27 cellular contexts compared by ENCODE assay signal in genomic region chr19:29418106-29418684, GRCh38.
DNase-seq lines count a peak whose midpoint lies in the region; TF ChIP-seq lines count a peak whose summit lies in the region.
"Had no signal": no experiment of that assay in that cellular context is flagged by ENCODE, and none has a peak within 500 bp of the region (broad histone marks: within the 10 kb centered on the region; RNA-seq: fewer than 3 reads in every experiment).

No MANE protein-coding gene starts in this region.

- WGBS in mesendoderm (ENCODE audit: extremely low coverage, insufficient coverage, low lambda C conversion rate), result no CpG with 5 or more reads among the region's 16 CpGs

- H3K27ac ChIP-seq in WERI-Rb-1 (no peak overlapping the region), mesendoderm (ENCODE audit: low read depth, low read length) (no peak overlapping the region)
- H3K27ac ChIP-seq: BLaER1 treated with 17β-estradiol and CSF1 and Interleukin-3, amounts not matched to agents 10 nM and 100 nM; GM23248; HL-60; SK-N-MC had no signal

- H3K27me3 ChIP-seq in WERI-Rb-1 (ENCODE audit: insufficient read depth, low read depth, severe bottlenecking) (peaks cover 85% of the 10 kb centered on the region), mesendoderm (ENCODE audit: insufficient read depth, low read length, poor library complexity) (no peaks in the 10 kb centered on the region)
- H3K27me3 ChIP-seq: BLaER1 treated with 17β-estradiol and CSF1 and Interleukin-3, amounts not matched to agents 10 nM and 100 nM had no signal

- no peak overlapping the region for H4K8ac ChIP-seq in mesendoderm (ENCODE audit: low read depth, low read length)

- H2AK5ac ChIP-seq in mesendoderm (ENCODE audit: low read length), result no peak overlapping the region

- no peak overlapping the region for H2BK15ac ChIP-seq in mesendoderm (replicated peaks; ENCODE audit: low read depth)

- no peak overlapping the region for H3K9ac ChIP-seq in mesendoderm (ENCODE audit: low read length)
- H3K9ac ChIP-seq: BLaER1 treated with 17β-estradiol and CSF1 and Interleukin-3, amounts not matched to agents 10 nM and 100 nM; GM23248 had no signal

- no peak overlapping the region for H3K18ac ChIP-seq in mesendoderm (ENCODE audit: low read length)

- no peak overlapping the region for H2BK120ac ChIP-seq in mesendoderm (ENCODE audit: low read depth, low read length)

- H3K23ac ChIP-seq in mesendoderm (ENCODE audit: low read length), result no peak overlapping the region

- no peaks in the 10 kb centered on the region for H3K9me3 ChIP-seq in WERI-Rb-1 (ENCODE audit: severe bottlenecking)
- H3K9me3 ChIP-seq: Caco-2, HAP-1 had no signal

- no peak overlapping the region for H4K5ac ChIP-seq in mesendoderm (ENCODE audit: low read length)

- H3K79me2 ChIP-seq in mesendoderm (ENCODE audit: control insufficient read depth, insufficient read depth, low read length), result no peaks in the 10 kb centered on the region

- TF ChIP-seq CTCF in WERI-Rb-1 (IDR thresholded peaks at IDR 0.05; ENCODE audit: low read depth, low read length), result no peak

- no peak overlapping the region for H2BK5ac ChIP-seq in mesendoderm (ENCODE audit: low read length)

- H3K79me1 ChIP-seq in mesendoderm (ENCODE audit: low read length), result no peaks in the 10 kb centered on the region

- no peaks in the 10 kb centered on the region for H3K4me1 ChIP-seq in mesendoderm (ENCODE audit: control insufficient read depth, low read depth, low read length)
- H3K4me1 ChIP-seq: Caco-2, HAP-1 had no signal

- no peak overlapping the region for H3K4ac ChIP-seq in mesendoderm (ENCODE audit: low read depth, low read length)

- H3K4me2 ChIP-seq in mesendoderm (ENCODE audit: low read length), result no peak overlapping the region
- H3K4me2 ChIP-seq: BLaER1 treated with 17β-estradiol and CSF1 and Interleukin-3, amounts not matched to agents 10 nM and 100 nM had no signal

- no peak overlapping the region for H3K4me3 ChIP-seq in WERI-Rb-1 (ENCODE audit: low read depth, low read length)
- no peak overlapping the region for H3K4me3 ChIP-seq in mesendoderm (ENCODE audit: low read length)
- H3K4me3 ChIP-seq: BLaER1 treated with 17β-estradiol and CSF1 and Interleukin-3, amounts not matched to agents 10 nM and 100 nM; GM23248; HAP-1; SK-N-MC had no signal

- H3K36me3 ChIP-seq in WERI-Rb-1 (no peaks in the 10 kb centered on the region), mesendoderm (ENCODE audit: control insufficient read depth, insufficient read depth, low read length) (no peaks in the 10 kb centered on the region)
- H3K36me3 ChIP-seq: BLaER1 treated with 17β-estradiol and CSF1 and Interleukin-3, amounts not matched to agents 10 nM and 100 nM; HAP-1 had no signal

- DNase-seq in NCI-H1092 treated with DMSO at 0.1 percent for 48 hours (lab: John Stamatoyannopoulos, UW) (peak; percentile 16), NCI-H1092 (lab: John Stamatoyannopoulos, UW) (no peak), NCI-H1694 treated with DMSO at 0.1 percent for 48 hours (lab: John Stamatoyannopoulos, UW) (peak; percentile 91), WERI-Rb-1 (peak; percentile 54), retina (peak; percentile 45), mesendoderm (no peak), NCI-H345 treated with DMSO at 0.1 percent for 48 hours (lab: John Stamatoyannopoulos, UW; ENCODE audit: unreplicated experiment) (no peak), T1000 (lab: John Stamatoyannopoulos, UW) (no peak)
- DNase-seq: 8988T; Caco-2; CD4-positive, alpha-beta memory T cell; DMS53; GF-D8; GM23248; KG1; NCI-H1105; NCI-H146; NCI-H2081; NCI-H524; NCI-H774; SHP77; SW 1271; T-helper 17 cell had no signal

- H3K56ac ChIP-seq in mesendoderm (ENCODE audit: low read length), result no peak overlapping the region

Comparison
In these comparisons a context has a peak if more than half of its experiments do, and no peak if none do; other contexts are left out.
1. DNase-seq: peak in NCI-H1092 treated with DMSO at 0.1 percent for 48 hours (single experiment), NCI-H1694 treated with DMSO at 0.1 percent for 48 hours (single experiment), WERI-Rb-1 (single experiment) and retina (single experiment); none in NCI-H1092 (single experiment), mesendoderm (single experiment), NCI-H345 treated with DMSO at 0.1 percent for 48 hours (single experiment) and T1000 (single experiment).